In the genomic region with DNA sequence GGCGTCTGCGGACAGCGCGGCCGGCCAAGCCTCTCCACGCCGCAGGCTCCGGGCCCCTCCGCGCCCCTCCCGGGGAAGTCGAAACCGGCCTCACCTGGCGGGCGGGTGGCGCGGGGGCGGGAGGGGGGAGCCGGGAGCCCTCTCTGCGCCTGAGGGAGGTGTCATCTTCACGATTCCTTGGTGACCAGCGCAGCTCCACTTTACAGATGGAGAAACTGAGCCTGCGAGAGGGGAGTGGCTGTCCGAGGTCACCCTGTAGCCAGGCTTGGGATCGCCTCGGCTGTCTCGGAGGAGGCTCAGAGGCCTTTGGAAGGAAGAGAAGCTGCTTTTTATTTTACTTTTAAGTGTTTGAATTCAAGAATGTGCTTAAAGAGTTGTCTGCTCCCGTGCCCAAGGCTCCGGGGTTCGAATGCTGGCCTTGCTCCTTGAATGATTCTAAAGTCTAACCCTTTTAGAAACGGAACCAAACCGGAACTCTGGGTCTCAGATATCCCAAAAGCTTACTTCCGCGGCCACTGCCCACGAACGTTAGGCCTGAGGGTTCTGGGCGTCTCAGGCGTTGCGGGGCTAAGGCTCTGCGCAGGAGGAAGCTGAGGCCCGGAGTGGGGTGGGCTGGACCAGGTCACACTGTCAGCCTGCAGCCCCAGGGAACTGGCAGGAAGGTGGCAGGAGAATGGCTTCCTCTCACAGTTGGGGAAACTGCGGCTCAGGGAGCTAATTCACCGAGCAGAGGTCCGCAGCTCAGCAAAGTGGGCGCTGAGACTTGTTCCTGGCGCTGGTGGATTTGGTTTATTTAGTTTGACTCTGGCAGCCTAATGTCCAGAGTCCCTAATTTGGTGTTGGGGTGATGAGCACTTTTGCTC, we compare ENCODE assay signal across 8 cellular contexts. TPM values are rescaled to one million over a fixed set of nuclear protein-coding genes. Genes with fewer than 3 reads are reported as not detected.
A peak's percentile ranks its signal among the peaks of the same experiment; 100 is the strongest.
DNase-seq lines count a peak whose midpoint lies in the region; ATAC-seq and TF ChIP-seq lines count a peak whose summit lies in the region.

No MANE protein-coding gene starts in this region.

- H3K9me3 ChIP-seq in Karpas-422 (ENCODE audit: low read length) = no peaks in the 10 kb centered on the region
- no peaks in the 10 kb centered on the region for H3K9me3 ChIP-seq in lung (ENCODE audit: control insufficient read depth in 2 of 2, insufficient read depth in 1 of 2, low read length in 1 of 2)
- no peaks in the 10 kb centered on the region for H3K9me3 ChIP-seq in vagina

- H3K4me3 Mint-ChIP-seq in activated naive CD8-positive, alpha-beta T cell treated with anti-CD3 and anti-CD28 coated beads, Interleukin-2, amount 10 ng/mL, durations not matched to agents 7 days and 5 days = peak overlapping the region; percentile 95

- H3K27ac ChIP-seq in Karpas-422 (ENCODE audit: low read length) = no peak overlapping the region
- no peak overlapping the region for H3K27ac ChIP-seq in lung (ENCODE audit: low read depth in 1 of 2, low read length in 1 of 2)
- peak overlapping the region; percentile 77 for H3K27ac ChIP-seq in vagina

- no peaks in the 10 kb centered on the region for H3K9me3 Mint-ChIP-seq in activated naive CD8-positive, alpha-beta T cell treated with anti-CD3 and anti-CD28 coated beads, Interleukin-2, amount 10 ng/mL, durations not matched to agents 7 days and 5 days

- H3K9ac ChIP-seq in Karpas-422 (ENCODE audit: low read length) = peak overlapping the region; percentile 22; the same call in 1 of the 2 replicates

- peak overlapping the region; percentile 44 for H3K4me2 ChIP-seq in Karpas-422 (ENCODE audit: low read depth, low read length, poor library complexity, severe bottlenecking)

- no peaks in the 10 kb centered on the region for H4K20me1 ChIP-seq in Karpas-422 (ENCODE audit: insufficient read depth, low read depth, low read length)

- TF ChIP-seq CTCF in lung (IDR thresholded peaks at IDR 0.05; ENCODE audit: control extremely low read depth, extremely low read depth) (no peak), vagina (IDR thresholded peaks at IDR 0.05) (no peak)

- no peak overlapping the region for H2AFZ ChIP-seq in Karpas-422 (ENCODE audit: low read length)

- H3K4me1 ChIP-seq in Karpas-422 (ENCODE audit: low read length) (peaks cover 29% of the 10 kb centered on the region), lung (ENCODE audit: control insufficient read depth in 2 of 2, insufficient read depth in 2 of 2, low read length in 2 of 2) (peaks cover 0 to 3% of the 10 kb centered on the region in 2 donors), vagina (peaks cover 36% of the 10 kb centered on the region)

- DNase-seq in Karpas-422 = no peak
- DNase-seq in activated naive CD8-positive, alpha-beta T cell treated with anti-CD3 and anti-CD28 coated beads, Interleukin-2, amount 10 ng/mL, durations not matched to agents 7 days and 5 days = peak; percentile 65
- no peak for DNase-seq in lung (ENCODE audit: low spot score)
- no peak for DNase-seq in vagina (ENCODE audit: extremely low spot score in 2 of 2)
- no peak for DNase-seq in NCI-H524 (lab: John Stamatoyannopoulos, UW)
- no peak for DNase-seq in AG08396 (ENCODE audit: low spot score)
- no peak for DNase-seq in COR-L47 (lab: John Stamatoyannopoulos, UW)

- peaks cover 5% of the 10 kb centered on the region for H3K36me3 Mint-ChIP-seq in activated naive CD8-positive, alpha-beta T cell treated with anti-CD3 and anti-CD28 coated beads, Interleukin-2, amount 10 ng/mL, durations not matched to agents 7 days and 5 days

- POLR2A ChIA-PET in activated naive CD8-positive, alpha-beta T cell treated with anti-CD3 and anti-CD28 coated beads, Interleukin-2, amount 10 ng/mL, durations not matched to agents 7 days and 5 days (lab: Charles Lee) = interaction anchor here (0.6 to 3.2 kb wide), 16 partner anchors 8 to 96 kb away, joined by 3 to 39 read pairs (median 4); a partner anchor contains a TSS

- no peaks in the 10 kb centered on the region for H3K27me3 ChIP-seq in Karpas-422 (ENCODE audit: low read length)
- H3K27me3 ChIP-seq in lung (ENCODE audit: control insufficient read depth, insufficient read depth) = no peaks in the 10 kb centered on the region
- no peaks in the 10 kb centered on the region for H3K27me3 ChIP-seq in vagina

- no peak for TF ChIP-seq POLR2A in vagina (IDR thresholded peaks at IDR 0.05)

- no peaks in the 10 kb centered on the region for H3K27me3 Mint-ChIP-seq in activated naive CD8-positive, alpha-beta T cell treated with anti-CD3 and anti-CD28 coated beads, Interleukin-2, amount 10 ng/mL, durations not matched to agents 7 days and 5 days

- H3K4me3 ChIP-seq in Karpas-422 (ENCODE audit: low read length) (peak overlapping the region; percentile 45; the same call in 1 of the 2 replicates), lung (peak overlapping the region; percentile 25), vagina (peak overlapping the region; percentile 57 to 68)

- intact Hi-C loops in vagina (cut with DNase I) = no loop called here

- no peaks in the 10 kb centered on the region for H3K79me2 ChIP-seq in Karpas-422 (ENCODE audit: low read length)

- WGBS in lung, 2 donors = 16 to 33% methylated on average over 41 to 46 of the region's 46 CpGs

- H3K9me2 ChIP-seq in Karpas-422 (replicated peaks; ENCODE audit: insufficient read depth, low read length) = no peaks in the 10 kb centered on the region

- H3K4me1 Mint-ChIP-seq in activated naive CD8-positive, alpha-beta T cell treated with anti-CD3 and anti-CD28 coated beads, Interleukin-2, amount 10 ng/mL, durations not matched to agents 7 days and 5 days = peaks cover 46% of the 10 kb centered on the region

- no peaks in the 10 kb centered on the region for H3K36me3 ChIP-seq in Karpas-422 (ENCODE audit: insufficient read depth, low read length)
- H3K36me3 ChIP-seq in lung (ENCODE audit: control insufficient read depth in 2 of 2, insufficient read depth in 2 of 2, low read length in 2 of 2) = no peaks in the 10 kb centered on the region
- H3K36me3 ChIP-seq in vagina = no peaks in the 10 kb centered on the region

- ATAC-seq in GM19397 (IDR thresholded peaks at IDR 0.05; ENCODE audit: unreplicated experiment) (peak; percentile 17), lung (ENCODE audit: insufficient read depth, low FRiP score) (no peak)
- peak; percentile 7 for ATAC-seq in activated naive CD8-positive, alpha-beta T cell treated with anti-CD3 and anti-CD28 coated beads, Interleukin-2, amount 10 ng/mL, durations not matched to agents 7 days and 5 days (ENCODE audit: low read depth)

- H3K27ac Mint-ChIP-seq in activated naive CD8-positive, alpha-beta T cell treated with anti-CD3 and anti-CD28 coated beads, Interleukin-2, amount 10 ng/mL, durations not matched to agents 7 days and 5 days = peak overlapping the region; percentile 93

RNA-seq across cellular contexts. Expression of a gene that starts 0.8 kb away (rescaled TPM):
- 4.9 and 6.2 TPM in 2 replicates for total RNA-seq in Karpas-422 (2014; rRNA removed; shearing (Covaris generic); ENCODE audit: low replicate concordance)
- total RNA-seq in activated naive CD8-positive, alpha-beta T cell treated with anti-CD3 and anti-CD28 coated beads, Interleukin-2, amount 10 ng/mL, durations not matched to agents 7 days and 5 days = 10 to 100 TPM; 68.0 to 70.4 TPM
- total RNA-seq in lung = 1 to 10 TPM; 3.8 to 6.4 TPM
- polyA plus RNA-seq in lung = 1 to 10 TPM; 2.0 to 9.7 TPM
- 25.0 TPM for total RNA-seq in vagina

RNA-seq across cellular contexts. Expression of a gene that starts 36.7 kb away (rescaled TPM):
- 5.5 and 11.4 TPM in 2 replicates for total RNA-seq in Karpas-422 (2014; rRNA removed; shearing (Covaris generic); ENCODE audit: low replicate concordance)
- 10 to 100 TPM; 68.1 to 68.2 TPM for total RNA-seq in activated naive CD8-positive, alpha-beta T cell treated with anti-CD3 and anti-CD28 coated beads, Interleukin-2, amount 10 ng/mL, durations not matched to agents 7 days and 5 days
- total RNA-seq in lung = 10 to 100 TPM; 31.1 to 44.1 TPM
- polyA plus RNA-seq in lung = 10 to 100 TPM; 52.9 to 70.7 TPM
- total RNA-seq in vagina = 63.3 TPM
